In genomic region chr4:119243868-119244267, GRCh38 we compare ENCODE assay signal across 23 cellular contexts.
"Had no signal": no experiment of that assay in that cellular context is flagged by ENCODE, and none has a peak within 500 bp of the region (broad histone marks: within the 10 kb centered on the region; RNA-seq: fewer than 3 reads in every experiment).

No MANE protein-coding gene starts in this region.

- H3K36me3 ChIP-seq: ovary had no signal

- H3K79me2 ChIP-seq: hepatocyte had no signal

- H3K4me2 ChIP-seq: hepatocyte, smooth muscle cell had no signal

- H3K4me1 ChIP-seq: right lobe of liver had no signal

- DNase-seq: dorsolateral prefrontal cortex; effector CD4-positive, alpha-beta T cell; foreskin fibroblast; heart left ventricle; left ventricle myocardium superior; lower lobe of right lung; natural killer cell; occipital lobe; ovary; posterior cingulate gyrus; right lobe of liver; stimulated activated CD4-positive, alpha-beta T cell treated with anti-CD3 and anti-CD28 coated beads, Interleukin-12 subunit alpha, Interleukin-12 subunit beta, amount 100 ng/mL, for 4 hours; stimulated activated CD4-positive, alpha-beta T cell treated with anti-CD3 and anti-CD28 coated beads, Interleukin-1b, Interleukin-23, amount 100 ng/mL, for 48 hours; stimulated activated CD4-positive, alpha-beta T cell treated with anti-CD3 and anti-CD28 coated beads, Interleukin-4, amount 100 ng/mL, for 1 hour; stimulated activated CD8-positive, alpha-beta memory T cell treated with anti-CD3 and anti-CD28 coated beads, Interleukin-4, amount 100 ng/mL, for 48 hours; stimulated activated naive CD4-positive, alpha-beta T cell; stimulated activated naive CD8-positive, alpha-beta T cell treated with anti-CD3 and anti-CD28 coated beads, Interleukin-15, amount 100 ng/mL, for 72 hours had no signal

- H3K9me3 ChIP-seq: gastroesophageal sphincter, heart left ventricle, lower lobe of right lung, ovary, right lobe of liver, suprapubic skin had no signal

- H3K4me3 ChIP-seq: dorsolateral prefrontal cortex, gastroesophageal sphincter, heart left ventricle, hepatocyte, lower lobe of right lung, ovary, right lobe of liver, smooth muscle cell, suprapubic skin had no signal

- ATAC-seq: esophagus mucosa; gastroesophageal sphincter; heart left ventricle; left ventricle myocardium superior; lower lobe of right lung; natural killer cell; right lobe of liver; stimulated activated naive CD8-positive, alpha-beta T cell treated with anti-CD3 and anti-CD28 coated beads, Interleukin-15, amount 100 ng/mL, for 72 hours had no signal

- H3K27ac ChIP-seq: dorsolateral prefrontal cortex, epithelial cell of prostate, gastroesophageal sphincter, hepatocyte, lower lobe of right lung, ovary, right lobe of liver, suprapubic skin had no signal

- H2AFZ ChIP-seq: hepatocyte had no signal

- H3K27me3 ChIP-seq: dorsolateral prefrontal cortex, gastroesophageal sphincter, heart left ventricle, hepatocyte, ovary, right lobe of liver, suprapubic skin had no signal
